In genomic region chr1:65955503-65955902, GRCh38 we compare ENCODE assay signal across 18 cellular contexts.
"Had no signal": no experiment of that assay in that cellular context is flagged by ENCODE, and none has a peak within 500 bp of the region (broad histone marks: within the 10 kb centered on the region; RNA-seq: fewer than 3 reads in every experiment).

No MANE protein-coding gene starts in this region.

- H3K27ac Mint-ChIP-seq: activated B cell treated with CpG ODN at 0.5 μM for 24 hours; activated CD8-positive, alpha-beta T cell treated with anti-CD3 and anti-CD28 coated beads for 36 hours; activated naive CD4-positive, alpha-beta T cell treated with anti-CD3 and anti-CD28 coated beads for 36 hours; stimulated activated naive CD8-positive, alpha-beta T cell treated with anti-CD3 and anti-CD28 coated beads, Interleukin-15, amount 100 ng/mL, for 72 hours; T-cell had no signal

- H3K36me3 Mint-ChIP-seq: brain, T-cell had no signal

- H2AFZ ChIP-seq: parathyroid adenoma had no signal

- DNase-seq: activated B cell treated with CpG ODN at 0.5 μM for 24 hours; activated CD4-positive, alpha-beta T cell treated with anti-CD3 and anti-CD28 coated beads for 48 hours; activated CD8-positive, alpha-beta T cell treated with anti-CD3 and anti-CD28 coated beads for 36 hours; activated naive CD4-positive, alpha-beta T cell treated with anti-CD3 and anti-CD28 coated beads for 36 hours; activated T-cell treated with anti-CD3 and anti-CD28 coated beads, Interleukin-2, amount 50 U/mL, for 1 hour; caudate nucleus; erythroblast; kidney; left ventricle myocardium inferior; mammary epithelial cell; stimulated activated CD4-positive, alpha-beta T cell treated with anti-CD3 and anti-CD28 coated beads, Interleukin-4, amount 100 ng/mL, for 1 hour; stimulated activated naive CD8-positive, alpha-beta T cell treated with anti-CD3 and anti-CD28 coated beads, Interleukin-15, amount 100 ng/mL, for 72 hours; T-cell; testis had no signal

- H3K4me2 ChIP-seq: smooth muscle cell had no signal

- H3K9me3 ChIP-seq: left ventricle myocardium inferior, neutrophil, testis had no signal

- H3K27ac ChIP-seq: left ventricle myocardium inferior, neutrophil, parathyroid adenoma, testis had no signal

- H3K9me3 Mint-ChIP-seq: activated B cell treated with CpG ODN at 0.5 μM for 24 hours; activated CD8-positive, alpha-beta T cell treated with anti-CD3 and anti-CD28 coated beads for 36 hours; activated naive CD4-positive, alpha-beta T cell treated with anti-CD3 and anti-CD28 coated beads for 36 hours; brain; stimulated activated naive CD8-positive, alpha-beta T cell treated with anti-CD3 and anti-CD28 coated beads, Interleukin-15, amount 100 ng/mL, for 72 hours; T-cell had no signal

- ATAC-seq: activated CD8-positive, alpha-beta T cell treated with anti-CD3 and anti-CD28 coated beads for 36 hours; stimulated activated naive CD8-positive, alpha-beta T cell treated with anti-CD3 and anti-CD28 coated beads, Interleukin-15, amount 100 ng/mL, for 72 hours; T-cell had no signal

- H3K27me3 ChIP-seq: neutrophil, testis had no signal

- H3K79me2 ChIP-seq: parathyroid adenoma had no signal

- H3K4me1 ChIP-seq: left ventricle myocardium inferior, parathyroid adenoma, testis had no signal

- H3K4me3 ChIP-seq: left ventricle myocardium inferior, smooth muscle cell, testis had no signal

- H3K4me1 Mint-ChIP-seq: T-cell had no signal

- H3K36me3 ChIP-seq: left ventricle myocardium inferior, neutrophil had no signal

- H3K4me3 Mint-ChIP-seq: activated B cell treated with CpG ODN at 0.5 μM for 24 hours; activated CD8-positive, alpha-beta T cell treated with anti-CD3 and anti-CD28 coated beads for 36 hours; activated naive CD4-positive, alpha-beta T cell treated with anti-CD3 and anti-CD28 coated beads for 36 hours; brain; stimulated activated naive CD8-positive, alpha-beta T cell treated with anti-CD3 and anti-CD28 coated beads, Interleukin-15, amount 100 ng/mL, for 72 hours; T-cell had no signal

- H3K27me3 Mint-ChIP-seq: activated B cell treated with CpG ODN at 0.5 μM for 24 hours, brain had no signal

- H3K9ac ChIP-seq: parathyroid adenoma had no signal
